ENCODE assay signal across 36 cellular contexts in the genomic region with DNA sequence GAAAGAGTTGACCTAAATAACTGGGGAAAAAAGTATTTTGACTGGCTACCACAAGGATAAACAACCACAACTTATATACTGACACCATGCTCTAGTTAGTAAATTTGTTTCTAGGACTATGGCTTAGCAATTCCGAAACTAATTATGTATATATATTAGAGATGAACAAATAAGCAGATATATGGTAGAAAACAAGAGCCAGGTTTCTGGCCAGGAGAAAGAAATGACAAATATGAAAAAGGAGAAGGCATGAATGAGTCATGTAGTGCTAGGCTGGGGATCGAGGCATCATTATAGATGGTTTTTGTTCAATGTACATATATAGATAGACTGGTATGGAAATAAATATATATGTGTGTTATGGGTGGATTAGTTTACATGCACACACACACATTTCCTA. TPM values are rescaled to one million over a fixed set of nuclear protein-coding genes. Genes with fewer than 3 reads are reported as not detected.
"Had no signal": no experiment of that assay in that cellular context is flagged by ENCODE, and none has a peak within 500 bp of the region (broad histone marks: within the 10 kb centered on the region; RNA-seq: fewer than 3 reads in every experiment).

No MANE protein-coding gene starts in this region.

- H3K36me3 Mint-ChIP-seq: naive B cell; natural killer cell; neural progenitor cell; stimulated activated naive B cell treated with anti-CD40 and anti-IgM and Interleukin-4, amounts not matched to agents 10 μg/mL and 1 μg/mL and 100 μg/mL, for 72 hours had no signal

- DNase-seq: hippocampal formation; kidney; left colon; left lung; lower lobe of right lung; mammary epithelial cell; mesenchymal stem cell; naive B cell; natural killer cell; nephron progenitor cell; occipital lobe; right lobe of liver; stimulated activated CD4-positive, alpha-beta T cell treated with anti-CD3 and anti-CD28 coated beads, Interleukin-1b, Interleukin-23, amount 100 ng/mL, for 48 hours; stimulated activated CD4-positive, alpha-beta T cell treated with anti-CD3 and anti-CD28 coated beads, Interleukin-2, amount 100 ng/mL, for 48 hours; stimulated activated CD4-positive, alpha-beta T cell treated with anti-CD3 and anti-CD28 coated beads, Interleukin-4, amount 100 ng/mL, for 4 hours; stimulated activated CD8-positive, alpha-beta memory T cell treated with anti-CD3 and anti-CD28 coated beads, Interleukin-4, amount 100 ng/mL, for 48 hours; stimulated activated naive B cell treated with anti-CD40 and anti-IgM and Interleukin-4, amounts not matched to agents 10 μg/mL and 1 μg/mL and 100 μg/mL, for 72 hours; stimulated activated naive CD8-positive, alpha-beta T cell treated with anti-CD3 and anti-CD28 coated beads, Interleukin-15, Interleukin-2, amounts not matched to agents 100 U/mL and 50 U/mL, for 24 hours; stomach; testis; thyroid gland; transverse colon; upper lobe of left lung had no signal

- H3K4me3 Mint-ChIP-seq: naive B cell; natural killer cell; nephron progenitor cell; neural progenitor cell; stimulated activated naive B cell treated with anti-CD40 and anti-IgM and Interleukin-4, amounts not matched to agents 10 μg/mL and 1 μg/mL and 100 μg/mL, for 72 hours had no signal

- H3K27me3 ChIP-seq: left lung, neural progenitor cell, right atrium auricular region, right lobe of liver, stomach, testis, thyroid gland, upper lobe of left lung, vagina had no signal

- H3K4me1 Mint-ChIP-seq: naive B cell; natural killer cell; nephron progenitor cell; neural progenitor cell; stimulated activated naive B cell treated with anti-CD40 and anti-IgM and Interleukin-4, amounts not matched to agents 10 μg/mL and 1 μg/mL and 100 μg/mL, for 72 hours had no signal

- H3K4me3 ChIP-seq: left lung, lower lobe of right lung, neural progenitor cell, right atrium auricular region, right lobe of liver, smooth muscle cell, stomach, testis, thyroid gland, transverse colon, upper lobe of left lung, vagina had no signal

- H3K9me3 Mint-ChIP-seq: naive B cell; natural killer cell; stimulated activated naive B cell treated with anti-CD40 and anti-IgM and Interleukin-4, amounts not matched to agents 10 μg/mL and 1 μg/mL and 100 μg/mL, for 72 hours had no signal

- H3K36me3 ChIP-seq: left lung, lower lobe of right lung, neural progenitor cell, neutrophil, right atrium auricular region, right lobe of liver, stomach, thyroid gland, transverse colon, upper lobe of left lung, vagina had no signal

- H3K27ac Mint-ChIP-seq: naive B cell; natural killer cell; nephron progenitor cell; neural progenitor cell; stimulated activated naive B cell treated with anti-CD40 and anti-IgM and Interleukin-4, amounts not matched to agents 10 μg/mL and 1 μg/mL and 100 μg/mL, for 72 hours had no signal

RNA-seq across cellular contexts. Expression of gene LRRC74A, which starts 5.5 kb away (rescaled TPM):
- total RNA-seq: kidney, left colon, left lung, liver, lower lobe of right lung, mammary epithelial cell, mononuclear cell, natural killer cell, occipital lobe, osteocyte, posterior vena cava, pulmonary artery endothelial cell, renal cortical epithelial cell, right atrium auricular region, right lobe of liver, skeletal muscle tissue, smooth muscle cell, stomach, thyroid gland, transverse colon, upper lobe of left lung, urinary bladder, vagina had no signal
